In genomic region chr7:100894860-100895700, GRCh38 we compare ENCODE assay signal across 8 cellular contexts. TPM values are rescaled to one million over a fixed set of nuclear protein-coding genes. Genes with fewer than 3 reads are reported as not detected.
DNase-seq lines count a peak whose midpoint lies in the region; ATAC-seq and TF ChIP-seq lines count a peak whose summit lies in the region.

No MANE protein-coding gene starts in this region.

- no peak for TF ChIP-seq POLR2A in body of pancreas (IDR thresholded peaks at IDR 0.05)

- peaks cover 48% of the 10 kb centered on the region for H3K4me1 ChIP-seq in body of pancreas

- in situ Hi-C loops in SK-MEL-5 (cut with HindIII; ENCODE audit: low pct_unique_long_range_greater_than_20kb, low sequenced_read_pairs): no loop called here

- peak overlapping the region; percentile 6 to 18 for H3K4me3 ChIP-seq in body of pancreas

- H3K9me3 ChIP-seq in body of pancreas: no peaks in the 10 kb centered on the region

- H3K27me3 Mint-ChIP-seq in immature natural killer cell (ENCODE audit: low read depth in 3 of 3): peaks cover 13 to 26% (median 18%) of the 10 kb centered on the region in 3 donors

- H3K9me3 Mint-ChIP-seq in immature natural killer cell: peaks cover 0 to 4% (median 0%) of the 10 kb centered on the region in 6 donors

- H3K36me3 Mint-ChIP-seq in immature natural killer cell: peaks cover 0 to 4% (median 0%) of the 10 kb centered on the region in 3 donors

- no peaks in the 10 kb centered on the region for H3K36me3 ChIP-seq in body of pancreas (replicated peaks in 1 of 2; ENCODE audit: insufficient read depth in 1 of 2, low read depth in 2 of 2)

- DNase-seq in NCI-H526 (lab: John Stamatoyannopoulos, UW): peak; percentile 31 to 68
- DNase-seq in NCI-H526 treated with DMSO at 0.1 percent for 48 hours (lab: John Stamatoyannopoulos, UW): no peak
- DNase-seq in SK-MEL-5 (ENCODE audit: low read depth, low spot score): peak; percentile 57
- DNase-seq in body of pancreas: peak; percentile 37 to 64 (median 55)
- peak; percentile 39 to 43 (median 43) for DNase-seq in immature natural killer cell
- DNase-seq in stimulated activated CD4-positive, alpha-beta T cell treated with anti-CD3 and anti-CD28 coated beads, Interleukin-2, amount 100 ng/mL, for 4 hours (ENCODE audit: low read depth): peak; percentile 32
- no peak for DNase-seq in NCI-H510A (lab: John Stamatoyannopoulos, UW)

- H3K27ac ChIP-seq in body of pancreas: no peak overlapping the region

- ATAC-seq in body of pancreas: peak; percentile 7
- ATAC-seq in HG03520 (IDR thresholded peaks at IDR 0.05; ENCODE audit: unreplicated experiment): no peak

- 1 to 2% methylated on average over 32 to 70 of the region's 83 CpGs for WGBS in body of pancreas, 2 donors

- no peak overlapping the region for H3K27ac Mint-ChIP-seq in immature natural killer cell

- intact Hi-C loops in body of pancreas (cut with DNase I): loop anchor here (2.0 kb wide), 1 partner anchor 162 kb away; no protein-coding TSS in a partner anchor

- peaks cover 22 to 33% of the 10 kb centered on the region in 2 donors for H3K4me1 Mint-ChIP-seq in immature natural killer cell

- H3K4me3 Mint-ChIP-seq in immature natural killer cell: no peak overlapping the region

- peak; percentile 75 to 82 (median 80) for TF ChIP-seq CTCF in body of pancreas (IDR thresholded peaks at IDR 0.05)

- peaks cover 0 to 18% of the 10 kb centered on the region in 2 donors for H3K27me3 ChIP-seq in body of pancreas

RNA-seq across cellular contexts. Expression of gene ACHE, which starts 0.6 kb away (rescaled TPM):
- 1.5 and 1.8 TPM in 2 replicates for total RNA-seq in SK-MEL-5 (2014; rRNA removed; shearing (Covaris generic))
- 11.0 TPM in 2 replicates for polyA plus RNA-seq in SK-MEL-5 (2015; cell fraction: cytosol; rRNA removed)
- 23.2 and 32.6 TPM in 2 replicates for polyA plus RNA-seq in SK-MEL-5 (2015; cell fraction: nucleus; rRNA removed)
- total RNA-seq in body of pancreas: 1 to 10 TPM; 6.2 to 7.3 TPM
- not detected for polyA plus RNA-seq in immature natural killer cell

RNA-seq across cellular contexts. Expression of gene UFSP1, which starts 5.6 kb away (rescaled TPM):
- total RNA-seq in SK-MEL-5 (2014; rRNA removed; shearing (Covaris generic)): 14.2 and 14.5 TPM in 2 replicates
- 12.0 and 13.0 TPM in 2 replicates for polyA plus RNA-seq in SK-MEL-5 (2015; cell fraction: cytosol; rRNA removed)
- polyA plus RNA-seq in SK-MEL-5 (2015; cell fraction: nucleus; rRNA removed): 13.5 and 24.4 TPM in 2 replicates
- 1 to 10 TPM; 6.2 to 7.9 TPM for total RNA-seq in body of pancreas
- 1 to 10 TPM in 1 of 3 donors, under 1 TPM in 1, not detected in 1; 0.59 to 1.1 TPM for polyA plus RNA-seq in immature natural killer cell

RNA-seq across cellular contexts. Expression of gene SRRT, which starts 20.2 kb away (rescaled TPM):
- 42.2 and 49.8 TPM in 2 replicates for total RNA-seq in SK-MEL-5 (2014; rRNA removed; shearing (Covaris generic))
- polyA plus RNA-seq in SK-MEL-5 (2015; cell fraction: cytosol; rRNA removed): 107 and 113 TPM in 2 replicates
- 655 and 710 TPM in 2 replicates for polyA plus RNA-seq in SK-MEL-5 (2015; cell fraction: nucleus; rRNA removed)
- 10 to 100 TPM; 54.7 to 60.7 TPM for total RNA-seq in body of pancreas
- 10 to 100 TPM; 24.9 to 73.4 (median 33.2) TPM for polyA plus RNA-seq in immature natural killer cell

RNA-seq across cellular contexts. Expression of gene TRIP6, which starts 27.9 kb away (rescaled TPM):
- 107 and 109 TPM in 2 replicates for total RNA-seq in SK-MEL-5 (2014; rRNA removed; shearing (Covaris generic))
- 117 and 129 TPM in 2 replicates for polyA plus RNA-seq in SK-MEL-5 (2015; cell fraction: cytosol; rRNA removed)
- 166 and 196 TPM in 2 replicates for polyA plus RNA-seq in SK-MEL-5 (2015; cell fraction: nucleus; rRNA removed)
- 10 to 100 TPM; 34.9 to 43.6 TPM for total RNA-seq in body of pancreas
- under 1 TPM in 1 of 3 donors, not detected in 2; 0.11 TPM for polyA plus RNA-seq in immature natural killer cell

RNA-seq across cellular contexts. Expression of gene SLC12A9, which starts 42.6 kb away (rescaled TPM):
- 13.1 and 16.6 TPM in 2 replicates for total RNA-seq in SK-MEL-5 (2014; rRNA removed; shearing (Covaris generic))
- polyA plus RNA-seq in SK-MEL-5 (2015; cell fraction: cytosol; rRNA removed): 25.1 and 30.9 TPM in 2 replicates
- polyA plus RNA-seq in SK-MEL-5 (2015; cell fraction: nucleus; rRNA removed): 119 and 144 TPM in 2 replicates
- total RNA-seq in body of pancreas: 10 to 100 TPM; 12.7 to 38.9 TPM
- polyA plus RNA-seq in immature natural killer cell: 1 to 10 TPM; 3.2 to 5.9 (median 4.7) TPM

Comparison
In these comparisons a context has a peak if more than half of its experiments do, and no peak if none do; other contexts are left out.
1. DNase-seq: peak in NCI-H526 (2 of 2), SK-MEL-5 (single experiment), body of pancreas (4 of 4), immature natural killer cell (3 of 3) and stimulated activated CD4-positive, alpha-beta T cell treated with anti-CD3 and anti-CD28 coated beads, Interleukin-2, amount 100 ng/mL, for 4 hours (single experiment); none in NCI-H526 treated with DMSO at 0.1 percent for 48 hours (single experiment) and NCI-H510A (single experiment).